ENCODE assay signal across 1 cellular context in the genomic region with DNA sequence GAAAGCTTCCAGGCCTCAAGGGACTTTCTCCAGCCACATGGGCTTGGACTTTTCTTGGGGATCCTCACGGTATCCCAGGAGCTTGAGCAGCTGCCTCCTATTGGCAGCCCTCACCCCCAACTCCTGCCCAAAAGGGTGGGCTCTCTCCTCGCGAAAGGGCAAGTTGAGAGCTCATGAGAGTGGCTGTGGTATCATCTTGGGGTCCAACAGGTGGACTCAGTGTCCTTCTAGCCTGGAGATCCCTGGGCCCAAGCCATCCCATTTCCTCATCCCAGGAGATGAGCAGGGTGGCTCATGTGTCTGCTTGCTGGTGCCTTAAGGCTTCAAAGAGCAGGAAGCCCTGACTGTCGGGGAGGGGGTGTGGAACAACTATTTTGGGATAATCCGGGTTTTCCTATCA.
TF ChIP-seq lines count a peak whose summit lies in the region.

No MANE protein-coding gene starts in this region.

TF ChIP-seq in A549, 52 proteins besides CTCF, POLR2A, EP300 and RAD21 (continued from another document):
- TF ChIP-seq E2F6 (IDR thresholded peaks at IDR 0.05; ENCODE audit: borderline replicate concordance, low read depth), result no peak
- no peak for TF ChIP-seq HDAC2 (IDR thresholded peaks at IDR 0.05)
- no peak for TF ChIP-seq REST (IDR thresholded peaks at IDR 0.05)
- no peak for TF ChIP-seq MAX (IDR thresholded peaks at IDR 0.05)
